ENCODE assay signal across 8 cellular contexts in genomic region chr16:87765776-87766484, GRCh38. TPM values are rescaled to one million over a fixed set of nuclear protein-coding genes. Genes with fewer than 3 reads are reported as not detected.
A peak's percentile ranks its signal among the peaks of the same experiment; 100 is the strongest.
DNase-seq lines count a peak whose midpoint lies in the region; ATAC-seq and TF ChIP-seq lines count a peak whose summit lies in the region.

KLHDC4 (minus strand) TSS chr16:87765986; CDS start chr16:87765890, 96 bp downstream.

- H3K4me3 ChIP-seq in SJCRH30 (peak within 1 kb of the TSS; percentile 86), foreskin fibroblast (ENCODE audit: low read depth in 1 of 2, low read length in 2 of 2) (peak within 1 kb of the TSS; percentile 87 to 88), stomach (peak within 1 kb of the TSS; percentile 90 to 99 (median 96))

- H3K9me3 ChIP-seq in SJCRH30 (replicated peaks) = no peaks in the 10 kb centered on the region
- no peaks in the 10 kb centered on the region for H3K9me3 ChIP-seq in stomach

- H3K4me1 Mint-ChIP-seq in neural crest cell = peaks cover 27% of the 10 kb centered on the region

- peak; percentile 95 for DNase-seq in DMS 273 (lab: John Stamatoyannopoulos, UW; ENCODE audit: unreplicated experiment)
- peak; percentile 91 for DNase-seq in KBM-7
- peak; percentile 79 to 83 for DNase-seq in SJCRH30
- DNase-seq in activated gamma-delta T cell treated with Interleukin-2 at 50 U/mL for 16 hours = peak; percentile 87
- DNase-seq in foreskin fibroblast = peak; percentile 79 to 94
- DNase-seq in neural crest cell (ENCODE audit: low read depth, low spot score) = peak; percentile 80
- peak; percentile 93 for DNase-seq in stomach

- no peaks in the 10 kb centered on the region for H3K27me3 Mint-ChIP-seq in neural crest cell (ENCODE audit: low read depth)

- H3K27ac Mint-ChIP-seq in neural crest cell (ENCODE audit: unreplicated experiment) = peak within 1 kb of the TSS; percentile 97

- no peaks in the 10 kb centered on the region for H3K36me3 Mint-ChIP-seq in neural crest cell (ENCODE audit: low read depth)

- no peaks in the 10 kb centered on the region for H3K4me1 ChIP-seq in SJCRH30
- H3K4me1 ChIP-seq in stomach = peaks cover 14 to 44% (median 29%) of the 10 kb centered on the region in 4 donors

- intact Hi-C loops in stomach (cut with DNase I; ENCODE audit: low total_unique reads) = no loop called here

- no peak for TF ChIP-seq CTCF in foreskin fibroblast (IDR thresholded peaks at IDR 0.05; ENCODE audit: low read depth, low read length)
- no peak for TF ChIP-seq CTCF in neural crest cell (conservative IDR thresholded peaks at IDR 0.05)
- TF ChIP-seq CTCF in stomach (IDR thresholded peaks at IDR 0.05) = no peak

- 0 to 1% (median 1%) methylated on average over 38 to 60 of the region's 60 CpGs for WGBS in stomach, 5 donors

- H3K27ac ChIP-seq in SJCRH30 (peak within 1 kb of the TSS; percentile 67), stomach (peak within 1 kb of the TSS; percentile 91 to 98 (median 93))

- H3K36me3 ChIP-seq in SJCRH30 = peaks cover 10% of the 10 kb centered on the region
- peaks cover 4 to 33% (median 30%) of the 10 kb centered on the region in 4 donors for H3K36me3 ChIP-seq in stomach

- TF ChIP-seq POLR2A in stomach (IDR thresholded peaks at IDR 0.05) = peak in 2 of 4 donors; percentile 52 to 64

- TF ChIP-seq EP300 in stomach (IDR thresholded peaks at IDR 0.05) = no peak

- H3K4me3 Mint-ChIP-seq in neural crest cell = peak within 1 kb of the TSS; percentile 99

- no peaks in the 10 kb centered on the region for H3K27me3 ChIP-seq in SJCRH30
- H3K27me3 ChIP-seq in stomach = no peaks in the 10 kb centered on the region

- in situ Hi-C loops in KBM-7 (cut with MboI; ENCODE audit: low pct_unique_long_range_greater_than_20kb, low sequenced_read_pairs) = no loop called here

- peak; percentile 62 for ATAC-seq in GM21526 (IDR thresholded peaks at IDR 0.05; ENCODE audit: low FRiP score, unreplicated experiment)

- no peaks in the 10 kb centered on the region for H3K9me3 Mint-ChIP-seq in neural crest cell

RNA-seq across cellular contexts. Expression of gene KLHDC4, which starts in this region (rescaled TPM):
- 19.2 and 25.9 TPM in 2 replicates for total RNA-seq in SJCRH30 (2014; rRNA removed; shearing (Covaris generic))
- total RNA-seq in neural crest cell (55.4 and 57.0 TPM in 2 replicates), stomach (100 to 1,000 TPM in 2 of 5 donors, 10 to 100 TPM in 3; 25.5 to 119 (median 69.4) TPM)
- 10 to 100 TPM; 28.5 to 37.8 (median 33.9) TPM for polyA plus RNA-seq in stomach

Comparison
In these comparisons a context has a peak if more than half of its experiments do, and no peak if none do; other contexts are left out.
1. Peak in every context shown above with its lines: DNase-seq, ATAC-seq, H3K4me3 ChIP-seq and H3K27ac ChIP-seq.